In the genomic region with DNA sequence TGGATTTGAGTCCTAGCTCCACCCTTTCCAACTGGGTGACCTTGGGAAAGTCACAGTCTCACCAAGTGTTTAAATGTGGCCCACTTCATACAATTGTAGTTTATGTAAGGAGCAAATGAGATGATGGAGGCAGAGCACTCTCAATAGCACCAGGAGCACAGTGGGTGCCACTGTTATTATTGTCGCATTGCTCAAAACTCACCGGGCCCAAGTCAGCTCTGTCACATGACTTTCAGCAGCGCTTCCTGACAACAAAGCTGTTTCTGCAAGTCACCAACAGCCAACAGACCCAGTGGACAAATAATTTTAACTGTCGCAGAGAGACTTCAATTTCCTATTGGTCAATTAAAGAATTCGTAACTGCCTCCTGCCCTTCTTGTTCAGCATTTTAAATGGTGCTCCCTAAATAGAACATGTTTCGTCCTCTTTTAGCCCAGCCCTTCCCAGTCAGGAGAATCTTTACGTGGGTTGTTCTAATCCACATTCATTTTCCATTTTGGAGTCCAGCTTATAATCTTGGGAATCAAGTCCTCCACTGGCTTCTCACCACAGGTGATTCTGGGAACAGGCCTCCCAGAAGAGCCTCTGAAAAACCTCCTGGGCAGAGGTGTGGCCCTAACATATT, we compare ENCODE assay signal across 1 cellular context.
TF ChIP-seq lines count a peak whose summit lies in the region.

No MANE protein-coding gene starts in this region.

TF ChIP-seq in K562, 482 proteins besides CTCF, POLR2A, EP300 and RAD21 (continued from another document and continues in another):
- TF ChIP-seq ZNF766 (CRISPR knock-in tag; conservative IDR thresholded peaks at IDR 0.05) (peak; percentile 86), HDGF (IDR thresholded peaks at IDR 0.05) (no peak), ELF4 (CRISPR knock-in tag; IDR thresholded peaks at IDR 0.05) (no peak), HMGN3 (IDR thresholded peaks at IDR 0.05; ENCODE audit: borderline replicate concordance, extremely low read depth, insufficient read length, low read depth, low read length) (no peak), MCM2 (IDR thresholded peaks at IDR 0.05; ENCODE audit: low read depth) (no peak), HNRNPLL (IDR thresholded peaks at IDR 0.05; ENCODE audit: low read depth, low read length, poor library complexity, severe bottlenecking) (no peak), ETV5 (CRISPR knock-in tag; IDR thresholded peaks at IDR 0.05; ENCODE audit: low read depth) (no peak), CEBPG (CRISPR knock-in tag; IDR thresholded peaks at IDR 0.05) (no peak), CEBPG (tag; conservative IDR thresholded peaks at IDR 0.05 in 1 of 2, IDR thresholded peaks at IDR 0.05 in 1 of 2) (no peak), MTA1 (IDR thresholded peaks at IDR 0.05; ENCODE audit: borderline replicate concordance) (no peak), PRMT5 (CRISPR knock-in tag; IDR thresholded peaks at IDR 0.05) (no peak), RBFOX2 (IDR thresholded peaks at IDR 0.05; ENCODE audit: low read depth, low read length) (no peak), ZNF778 (CRISPR knock-in tag; IDR thresholded peaks at IDR 0.05) (no peak), BHLHE40 (IDR thresholded peaks at IDR 0.05; ENCODE audit: low read length) (0 out of 2 replicates have a peak, but pooled peaks have one; percentile 22), HCFC1 (IDR thresholded peaks at IDR 0.05; ENCODE audit: low read depth, low read length) (no peak), RBM14 (IDR thresholded peaks at IDR 0.05; ENCODE audit: borderline replicate concordance, insufficient read depth, low read depth, low read length) (no peak), KDM1A (IDR thresholded peaks at IDR 0.05) (no peak), ZNF217 (CRISPR knock-in tag; IDR thresholded peaks at IDR 0.05) (no peak), TBP (optimal IDR thresholded peaks at IDR 0.05; ENCODE audit: low read depth, low read length) (no peak), ZNF175 (CRISPR knock-in tag; IDR thresholded peaks at IDR 0.05; ENCODE audit: low read depth) (peak; percentile 92), RAD51 (IDR thresholded peaks at IDR 0.05; ENCODE audit: borderline replicate concordance, low read depth) (peak; percentile 62; the same call in 1 of the 2 replicates), ZNF121 (CRISPR knock-in tag; conservative IDR thresholded peaks at IDR 0.05) (no peak), ZNF274 (IDR thresholded peaks at IDR 0.05; ENCODE audit: borderline replicate concordance, low read depth, low read length) (no peak), POLR2G (IDR thresholded peaks at IDR 0.05; ENCODE audit: low read depth, low read length) (no peak), TAF1 (IDR thresholded peaks at IDR 0.05; ENCODE audit: control insufficient read depth, extremely low read depth, insufficient read depth, low read length, severe bottlenecking) (no peak)
- TF ChIP-seq, protein P1, sequence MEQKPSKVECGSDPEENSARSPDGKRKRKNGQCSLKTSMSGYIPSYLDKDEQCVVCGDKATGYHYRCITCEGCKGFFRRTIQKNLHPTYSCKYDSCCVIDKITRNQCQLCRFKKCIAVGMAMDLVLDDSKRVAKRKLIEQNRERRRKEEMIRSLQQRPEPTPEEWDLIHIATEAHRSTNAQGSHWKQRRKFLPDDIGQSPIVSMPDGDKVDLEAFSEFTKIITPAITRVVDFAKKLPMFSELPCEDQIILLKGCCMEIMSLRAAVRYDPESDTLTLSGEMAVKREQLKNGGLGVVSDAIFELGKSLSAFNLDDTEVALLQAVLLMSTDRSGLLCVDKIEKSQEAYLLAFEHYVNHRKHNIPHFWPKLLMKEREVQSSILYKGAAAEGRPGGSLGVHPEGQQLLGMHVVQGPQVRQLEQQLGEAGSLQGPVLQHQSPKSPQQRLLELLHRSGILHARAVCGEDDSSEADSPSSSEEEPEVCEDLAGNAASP (IDR thresholded peaks at IDR 0.05), result no peak
- TF ChIP-seq, protein P2, sequence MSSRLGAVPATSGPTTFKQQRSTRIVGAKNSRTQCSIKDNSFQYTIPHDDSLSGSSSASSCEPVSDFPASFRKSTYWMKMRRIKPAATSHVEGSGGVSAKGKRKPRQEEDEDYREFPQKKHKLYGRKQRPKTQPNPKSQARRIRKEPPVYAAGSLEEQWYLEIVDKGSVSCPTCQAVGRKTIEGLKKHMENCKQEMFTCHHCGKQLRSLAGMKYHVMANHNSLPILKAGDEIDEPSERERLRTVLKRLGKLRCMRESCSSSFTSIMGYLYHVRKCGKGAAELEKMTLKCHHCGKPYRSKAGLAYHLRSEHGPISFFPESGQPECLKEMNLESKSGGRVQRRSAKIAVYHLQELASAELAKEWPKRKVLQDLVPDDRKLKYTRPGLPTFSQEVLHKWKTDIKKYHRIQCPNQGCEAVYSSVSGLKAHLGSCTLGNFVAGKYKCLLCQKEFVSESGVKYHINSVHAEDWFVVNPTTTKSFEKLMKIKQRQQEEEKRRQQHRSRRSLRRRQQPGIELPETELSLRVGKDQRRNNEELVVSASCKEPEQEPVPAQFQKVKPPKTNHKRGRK (tag; IDR thresholded peaks at IDR 0.05), result no peak
- TF ChIP-seq, protein P3, sequence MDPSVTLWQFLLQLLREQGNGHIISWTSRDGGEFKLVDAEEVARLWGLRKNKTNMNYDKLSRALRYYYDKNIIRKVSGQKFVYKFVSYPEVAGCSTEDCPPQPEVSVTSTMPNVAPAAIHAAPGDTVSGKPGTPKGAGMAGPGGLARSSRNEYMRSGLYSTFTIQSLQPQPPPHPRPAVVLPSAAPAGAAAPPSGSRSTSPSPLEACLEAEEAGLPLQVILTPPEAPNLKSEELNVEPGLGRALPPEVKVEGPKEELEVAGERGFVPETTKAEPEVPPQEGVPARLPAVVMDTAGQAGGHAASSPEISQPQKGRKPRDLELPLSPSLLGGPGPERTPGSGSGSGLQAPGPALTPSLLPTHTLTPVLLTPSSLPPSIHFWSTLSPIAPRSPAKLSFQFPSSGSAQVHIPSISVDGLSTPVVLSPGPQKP (CRISPR knock-in tag; IDR thresholded peaks at IDR 0.05), result no peak
- TF ChIP-seq, protein P4, sequence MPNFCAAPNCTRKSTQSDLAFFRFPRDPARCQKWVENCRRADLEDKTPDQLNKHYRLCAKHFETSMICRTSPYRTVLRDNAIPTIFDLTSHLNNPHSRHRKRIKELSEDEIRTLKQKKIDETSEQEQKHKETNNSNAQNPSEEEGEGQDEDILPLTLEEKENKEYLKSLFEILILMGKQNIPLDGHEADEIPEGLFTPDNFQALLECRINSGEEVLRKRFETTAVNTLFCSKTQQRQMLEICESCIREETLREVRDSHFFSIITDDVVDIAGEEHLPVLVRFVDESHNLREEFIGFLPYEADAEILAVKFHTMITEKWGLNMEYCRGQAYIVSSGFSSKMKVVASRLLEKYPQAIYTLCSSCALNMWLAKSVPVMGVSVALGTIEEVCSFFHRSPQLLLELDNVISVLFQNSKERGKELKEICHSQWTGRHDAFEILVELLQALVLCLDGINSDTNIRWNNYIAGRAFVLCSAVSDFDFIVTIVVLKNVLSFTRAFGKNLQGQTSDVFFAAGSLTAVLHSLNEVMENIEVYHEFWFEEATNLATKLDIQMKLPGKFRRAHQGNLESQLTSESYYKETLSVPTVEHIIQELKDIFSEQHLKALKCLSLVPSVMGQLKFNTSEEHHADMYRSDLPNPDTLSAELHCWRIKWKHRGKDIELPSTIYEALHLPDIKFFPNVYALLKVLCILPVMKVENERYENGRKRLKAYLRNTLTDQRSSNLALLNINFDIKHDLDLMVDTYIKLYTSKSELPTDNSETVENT (CRISPR knock-in tag; IDR thresholded peaks at IDR 0.05), result no peak
- TF ChIP-seq, protein P5, sequence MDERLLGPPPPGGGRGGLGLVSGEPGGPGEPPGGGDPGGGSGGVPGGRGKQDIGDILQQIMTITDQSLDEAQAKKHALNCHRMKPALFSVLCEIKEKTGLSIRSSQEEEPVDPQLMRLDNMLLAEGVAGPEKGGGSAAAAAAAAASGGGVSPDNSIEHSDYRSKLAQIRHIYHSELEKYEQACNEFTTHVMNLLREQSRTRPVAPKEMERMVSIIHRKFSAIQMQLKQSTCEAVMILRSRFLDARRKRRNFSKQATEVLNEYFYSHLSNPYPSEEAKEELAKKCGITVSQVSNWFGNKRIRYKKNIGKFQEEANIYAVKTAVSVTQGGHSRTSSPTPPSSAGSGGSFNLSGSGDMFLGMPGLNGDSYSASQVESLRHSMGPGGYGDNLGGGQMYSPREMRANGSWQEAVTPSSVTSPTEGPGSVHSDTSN (CRISPR knock-in tag; IDR thresholded peaks at IDR 0.05; ENCODE audit: low read depth), result no peak
- TF ChIP-seq, protein P5 (tag; conservative IDR thresholded peaks at IDR 0.05; ENCODE audit: low read depth), result 0 out of 2 replicates have a peak, but pooled peaks have one; percentile 34
- TF ChIP-seq, protein P6, sequence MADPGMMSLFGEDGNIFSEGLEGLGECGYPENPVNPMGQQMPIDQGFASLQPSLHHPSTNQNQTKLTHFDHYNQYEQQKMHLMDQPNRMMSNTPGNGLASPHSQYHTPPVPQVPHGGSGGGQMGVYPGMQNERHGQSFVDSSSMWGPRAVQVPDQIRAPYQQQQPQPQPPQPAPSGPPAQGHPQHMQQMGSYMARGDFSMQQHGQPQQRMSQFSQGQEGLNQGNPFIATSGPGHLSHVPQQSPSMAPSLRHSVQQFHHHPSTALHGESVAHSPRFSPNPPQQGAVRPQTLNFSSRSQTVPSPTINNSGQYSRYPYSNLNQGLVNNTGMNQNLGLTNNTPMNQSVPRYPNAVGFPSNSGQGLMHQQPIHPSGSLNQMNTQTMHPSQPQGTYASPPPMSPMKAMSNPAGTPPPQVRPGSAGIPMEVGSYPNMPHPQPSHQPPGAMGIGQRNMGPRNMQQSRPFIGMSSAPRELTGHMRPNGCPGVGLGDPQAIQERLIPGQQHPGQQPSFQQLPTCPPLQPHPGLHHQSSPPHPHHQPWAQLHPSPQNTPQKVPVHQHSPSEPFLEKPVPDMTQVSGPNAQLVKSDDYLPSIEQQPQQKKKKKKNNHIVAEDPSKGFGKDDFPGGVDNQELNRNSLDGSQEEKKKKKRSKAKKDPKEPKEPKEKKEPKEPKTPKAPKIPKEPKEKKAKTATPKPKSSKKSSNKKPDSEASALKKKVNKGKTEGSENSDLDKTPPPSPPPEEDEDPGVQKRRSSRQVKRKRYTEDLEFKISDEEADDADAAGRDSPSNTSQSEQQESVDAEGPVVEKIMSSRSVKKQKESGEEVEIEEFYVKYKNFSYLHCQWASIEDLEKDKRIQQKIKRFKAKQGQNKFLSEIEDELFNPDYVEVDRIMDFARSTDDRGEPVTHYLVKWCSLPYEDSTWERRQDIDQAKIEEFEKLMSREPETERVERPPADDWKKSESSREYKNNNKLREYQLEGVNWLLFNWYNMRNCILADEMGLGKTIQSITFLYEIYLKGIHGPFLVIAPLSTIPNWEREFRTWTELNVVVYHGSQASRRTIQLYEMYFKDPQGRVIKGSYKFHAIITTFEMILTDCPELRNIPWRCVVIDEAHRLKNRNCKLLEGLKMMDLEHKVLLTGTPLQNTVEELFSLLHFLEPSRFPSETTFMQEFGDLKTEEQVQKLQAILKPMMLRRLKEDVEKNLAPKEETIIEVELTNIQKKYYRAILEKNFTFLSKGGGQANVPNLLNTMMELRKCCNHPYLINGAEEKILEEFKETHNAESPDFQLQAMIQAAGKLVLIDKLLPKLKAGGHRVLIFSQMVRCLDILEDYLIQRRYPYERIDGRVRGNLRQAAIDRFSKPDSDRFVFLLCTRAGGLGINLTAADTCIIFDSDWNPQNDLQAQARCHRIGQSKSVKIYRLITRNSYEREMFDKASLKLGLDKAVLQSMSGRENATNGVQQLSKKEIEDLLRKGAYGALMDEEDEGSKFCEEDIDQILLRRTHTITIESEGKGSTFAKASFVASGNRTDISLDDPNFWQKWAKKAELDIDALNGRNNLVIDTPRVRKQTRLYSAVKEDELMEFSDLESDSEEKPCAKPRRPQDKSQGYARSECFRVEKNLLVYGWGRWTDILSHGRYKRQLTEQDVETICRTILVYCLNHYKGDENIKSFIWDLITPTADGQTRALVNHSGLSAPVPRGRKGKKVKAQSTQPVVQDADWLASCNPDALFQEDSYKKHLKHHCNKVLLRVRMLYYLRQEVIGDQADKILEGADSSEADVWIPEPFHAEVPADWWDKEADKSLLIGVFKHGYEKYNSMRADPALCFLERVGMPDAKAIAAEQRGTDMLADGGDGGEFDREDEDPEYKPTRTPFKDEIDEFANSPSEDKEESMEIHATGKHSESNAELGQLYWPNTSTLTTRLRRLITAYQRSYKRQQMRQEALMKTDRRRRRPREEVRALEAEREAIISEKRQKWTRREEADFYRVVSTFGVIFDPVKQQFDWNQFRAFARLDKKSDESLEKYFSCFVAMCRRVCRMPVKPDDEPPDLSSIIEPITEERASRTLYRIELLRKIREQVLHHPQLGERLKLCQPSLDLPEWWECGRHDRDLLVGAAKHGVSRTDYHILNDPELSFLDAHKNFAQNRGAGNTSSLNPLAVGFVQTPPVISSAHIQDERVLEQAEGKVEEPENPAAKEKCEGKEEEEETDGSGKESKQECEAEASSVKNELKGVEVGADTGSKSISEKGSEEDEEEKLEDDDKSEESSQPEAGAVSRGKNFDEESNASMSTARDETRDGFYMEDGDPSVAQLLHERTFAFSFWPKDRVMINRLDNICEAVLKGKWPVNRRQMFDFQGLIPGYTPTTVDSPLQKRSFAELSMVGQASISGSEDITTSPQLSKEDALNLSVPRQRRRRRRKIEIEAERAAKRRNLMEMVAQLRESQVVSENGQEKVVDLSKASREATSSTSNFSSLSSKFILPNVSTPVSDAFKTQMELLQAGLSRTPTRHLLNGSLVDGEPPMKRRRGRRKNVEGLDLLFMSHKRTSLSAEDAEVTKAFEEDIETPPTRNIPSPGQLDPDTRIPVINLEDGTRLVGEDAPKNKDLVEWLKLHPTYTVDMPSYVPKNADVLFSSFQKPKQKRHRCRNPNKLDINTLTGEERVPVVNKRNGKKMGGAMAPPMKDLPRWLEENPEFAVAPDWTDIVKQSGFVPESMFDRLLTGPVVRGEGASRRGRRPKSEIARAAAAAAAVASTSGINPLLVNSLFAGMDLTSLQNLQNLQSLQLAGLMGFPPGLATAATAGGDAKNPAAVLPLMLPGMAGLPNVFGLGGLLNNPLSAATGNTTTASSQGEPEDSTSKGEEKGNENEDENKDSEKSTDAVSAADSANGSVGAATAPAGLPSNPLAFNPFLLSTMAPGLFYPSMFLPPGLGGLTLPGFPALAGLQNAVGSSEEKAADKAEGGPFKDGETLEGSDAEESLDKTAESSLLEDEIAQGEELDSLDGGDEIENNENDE (IDR thresholded peaks at IDR 0.05; ENCODE audit: low read depth, low read length), result no peak
- TF ChIP-seq, protein P7, sequence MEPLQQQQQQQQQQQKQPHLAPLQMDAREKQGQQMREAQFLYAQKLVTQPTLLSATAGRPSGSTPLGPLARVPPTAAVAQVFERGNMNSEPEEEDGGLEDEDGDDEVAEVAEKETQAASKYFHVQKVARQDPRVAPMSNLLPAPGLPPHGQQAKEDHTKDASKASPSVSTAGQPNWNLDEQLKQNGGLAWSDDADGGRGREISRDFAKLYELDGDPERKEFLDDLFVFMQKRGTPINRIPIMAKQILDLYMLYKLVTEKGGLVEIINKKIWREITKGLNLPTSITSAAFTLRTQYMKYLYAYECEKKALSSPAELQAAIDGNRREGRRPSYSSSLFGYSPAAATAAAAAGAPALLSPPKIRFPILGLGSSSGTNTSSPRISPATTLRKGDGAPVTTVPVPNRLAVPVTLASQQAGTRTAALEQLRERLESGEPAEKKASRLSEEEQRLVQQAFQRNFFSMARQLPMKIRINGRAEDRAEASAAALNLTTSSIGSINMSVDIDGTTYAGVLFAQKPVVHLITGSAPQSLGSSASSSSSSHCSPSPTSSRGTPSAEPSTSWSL (CRISPR knock-in tag; IDR thresholded peaks at IDR 0.05; ENCODE audit: borderline replicate concordance), result no peak
